Comparison of ENCODE assay signal across 8 cellular contexts in the genomic region with DNA sequence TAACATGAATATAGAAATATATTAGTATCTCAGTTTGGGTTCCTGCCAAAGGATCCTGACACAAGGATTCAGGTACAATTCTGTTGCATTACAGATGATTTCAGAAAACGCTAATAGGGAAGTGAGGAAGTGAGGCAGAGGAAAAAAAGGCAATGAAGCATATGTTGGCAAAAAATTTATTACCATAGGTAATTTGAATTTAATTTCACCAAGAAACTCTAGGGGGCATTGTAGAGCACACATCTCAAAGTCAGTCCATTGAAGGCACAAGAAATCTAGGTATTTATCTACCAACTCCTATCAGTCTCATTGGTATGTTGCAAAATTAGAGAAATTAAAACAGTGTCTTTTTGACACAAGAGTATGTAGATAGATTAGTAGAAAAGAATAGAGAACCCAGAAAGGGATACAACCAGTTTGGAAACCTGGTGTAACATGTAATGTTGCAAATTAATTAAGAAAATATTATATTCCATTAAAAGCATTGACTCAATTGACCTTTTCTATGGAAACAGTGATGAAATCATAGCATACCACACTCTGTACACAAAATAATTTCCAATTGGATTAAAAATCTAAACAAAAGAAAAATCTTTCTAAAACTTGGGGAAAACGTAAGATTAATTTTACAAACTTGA.
DNase-seq lines count a peak whose midpoint lies in the region; FAIRE-seq and TF ChIP-seq lines count a peak whose summit lies in the region.

No MANE protein-coding gene starts in this region.

- peak; percentile 65 for FAIRE-seq in RCC 7860 (lab: Jason Lieb, UNC)

- H3K27ac Mint-ChIP-seq in activated naive CD8-positive, alpha-beta T cell treated with anti-CD3 and anti-CD28 coated beads for 36 hours = no peak overlapping the region

- H3K9me3 Mint-ChIP-seq in activated naive CD8-positive, alpha-beta T cell treated with anti-CD3 and anti-CD28 coated beads for 36 hours = peaks cover 2% of the 10 kb centered on the region

- no peak overlapping the region for H3K4me3 Mint-ChIP-seq in activated naive CD8-positive, alpha-beta T cell treated with anti-CD3 and anti-CD28 coated beads for 36 hours

- no peak overlapping the region for H3K27ac ChIP-seq in tibial artery

- no peaks in the 10 kb centered on the region for H3K4me1 ChIP-seq in BE2C
- H3K4me1 ChIP-seq in tibial artery = no peaks in the 10 kb centered on the region

- no peaks in the 10 kb centered on the region for H3K36me3 Mint-ChIP-seq in activated naive CD8-positive, alpha-beta T cell treated with anti-CD3 and anti-CD28 coated beads for 36 hours

- intact Hi-C loops in tibial artery (cut with DNase I; ENCODE audit: low total_unique reads) = no loop called here

- H3K27me3 Mint-ChIP-seq in activated naive CD8-positive, alpha-beta T cell treated with anti-CD3 and anti-CD28 coated beads for 36 hours = no peaks in the 10 kb centered on the region

- H3K27me3 ChIP-seq in BE2C (no peaks in the 10 kb centered on the region), tibial artery (no peaks in the 10 kb centered on the region)

- H3K4me1 Mint-ChIP-seq in activated naive CD8-positive, alpha-beta T cell treated with anti-CD3 and anti-CD28 coated beads for 36 hours = no peaks in the 10 kb centered on the region

- DNase-seq in BE2C = no peak
- peak; percentile 47 for DNase-seq in HCEC 1CT
- DNase-seq in RCC 7860 (ENCODE audit: low spot score) = peak; percentile 46
- peak; percentile 6 for DNase-seq in foreskin melanocyte
- DNase-seq in activated naive CD8-positive, alpha-beta T cell treated with anti-CD3 and anti-CD28 coated beads for 36 hours = no peak
- DNase-seq in tibial artery = no peak
- DNase-seq in KG1 (lab: John Stamatoyannopoulos, UW) = no peak
- DNase-seq in activated gamma-delta T cell treated with Interleukin-2 at 50 U/mL for 16 hours = no peak

- H3K4me3 ChIP-seq in BE2C (ENCODE audit: low read depth, low read length) (no peak overlapping the region), tibial artery (no peak overlapping the region)

- H3K36me3 ChIP-seq in BE2C (no peaks in the 10 kb centered on the region), tibial artery (no peaks in the 10 kb centered on the region)

- peak; percentile 71 for TF ChIP-seq CTCF in BE2C (IDR thresholded peaks at IDR 0.05; ENCODE audit: low read depth, low read length)
- peak in 1 of 2 experiments; percentile 16 for TF ChIP-seq CTCF in tibial artery (IDR thresholded peaks at IDR 0.05)

- no peaks in the 10 kb centered on the region for H3K9me3 ChIP-seq in BE2C
- no peaks in the 10 kb centered on the region for H3K9me3 ChIP-seq in tibial artery

Comparison
In these comparisons a context has a peak if more than half of its experiments do, and no peak if none do; other contexts are left out.
1. DNase-seq: peak in HCEC 1CT (single experiment), RCC 7860 (single experiment) and foreskin melanocyte (single experiment); none in BE2C (single experiment), activated naive CD8-positive, alpha-beta T cell treated with anti-CD3 and anti-CD28 coated beads for 36 hours (single experiment), tibial artery (0 of 2), KG1 (single experiment) and activated gamma-delta T cell treated with Interleukin-2 at 50 U/mL for 16 hours (single experiment).